In the genomic region with DNA sequence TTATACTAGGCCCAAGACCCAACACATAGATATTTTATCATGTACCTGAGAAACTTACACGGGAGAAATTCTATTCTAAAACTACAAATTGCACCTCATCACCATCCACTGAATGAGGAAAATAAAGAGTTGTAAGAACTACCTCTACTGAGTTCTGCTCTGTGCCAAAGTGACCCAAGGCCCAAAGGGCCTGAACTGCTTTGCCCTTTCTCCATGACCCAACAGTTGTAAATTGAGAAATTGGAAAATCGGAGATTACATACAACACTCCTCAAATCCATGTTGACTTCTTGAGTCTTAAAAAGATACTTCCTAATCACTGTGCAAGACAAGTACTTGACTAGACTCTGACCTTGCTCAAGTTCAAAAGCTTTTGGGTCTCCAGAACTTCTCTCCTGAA, we compare ENCODE assay signal across 23 cellular contexts.
"Had no signal": no experiment of that assay in that cellular context is flagged by ENCODE, and none has a peak within 500 bp of the region (broad histone marks: within the 10 kb centered on the region; RNA-seq: fewer than 3 reads in every experiment).

No MANE protein-coding gene starts in this region.

- DNase-seq: activated CD4-positive, alpha-beta T cell treated with anti-CD3 and anti-CD28 coated beads for 36 hours; activated CD4-positive, alpha-beta T cell treated with anti-CD3 and anti-CD28 coated beads, Interleukin-2, amount 50 U/mL, for 4 hours; activated CD4-positive, CD25-positive, alpha-beta regulatory T cell; activated CD8-positive, alpha-beta memory T cell treated with anti-CD3 and anti-CD28 coated beads for 24 hours; activated gamma-delta T cell treated with Interleukin-2 at 50 U/mL for 16 hours; adrenal gland; aorta; cortex of kidney; effector memory CD8-positive, alpha-beta T cell; foreskin keratinocyte; left colon; mammary epithelial cell; naive thymus-derived CD4-positive, alpha-beta T cell; right cardiac atrium; stimulated activated CD4-positive, alpha-beta T cell treated with anti-CD3 and anti-CD28 coated beads, Interleukin-15, amount 100 ng/mL, for 24 hours; stimulated activated CD4-positive, alpha-beta T cell treated with anti-CD3 and anti-CD28 coated beads, Interleukin-2, amount 100 ng/mL, for 24 hours; stimulated activated naive B cell treated with anti-CD40 and anti-IgM and Interleukin-4, amounts not matched to agents 10 μg/mL and 1 μg/mL and 100 μg/mL, for 72 hours; trophoblast cell had no signal

- H3K9me3 ChIP-seq: adrenal gland, thoracic aorta had no signal

- H3K27ac Mint-ChIP-seq: activated CD4-positive, alpha-beta T cell treated with anti-CD3 and anti-CD28 coated beads for 36 hours; activated naive CD4-positive, alpha-beta T cell treated with anti-CD3 and anti-CD28 coated beads, Interleukin-2, amount 50 U/mL, for 72 hours; mesothelial cell of epicardium; T-helper 2 cell treated with Interferon-gamma antibody and Interleukin-4, amounts not matched to agents 5 μg/mL and 100 μg/mL, for 36 hours had no signal

- H3K36me3 ChIP-seq: cardiac muscle cell, thoracic aorta had no signal

- H3K4me3 ChIP-seq: adrenal gland, cardiac muscle cell, thoracic aorta had no signal

- H3K9me3 Mint-ChIP-seq: activated naive CD4-positive, alpha-beta T cell treated with anti-CD3 and anti-CD28 coated beads, Interleukin-2, amount 50 U/mL, for 72 hours; effector memory CD8-positive, alpha-beta T cell; mesothelial cell of epicardium; stimulated activated naive B cell treated with anti-CD40 and anti-IgM and Interleukin-4, amounts not matched to agents 10 μg/mL and 1 μg/mL and 100 μg/mL, for 72 hours; T-helper 2 cell treated with Interferon-gamma antibody and Interleukin-4, amounts not matched to agents 5 μg/mL and 100 μg/mL, for 36 hours had no signal

- H3K36me3 Mint-ChIP-seq: mesothelial cell of epicardium had no signal

- ATAC-seq: activated CD4-positive, alpha-beta T cell treated with anti-CD3 and anti-CD28 coated beads for 36 hours; activated naive CD4-positive, alpha-beta T cell treated with anti-CD3 and anti-CD28 coated beads, Interleukin-2, amount 50 U/mL, for 72 hours; effector memory CD8-positive, alpha-beta T cell; foreskin keratinocyte; left colon; naive thymus-derived CD4-positive, alpha-beta T cell; right cardiac atrium; stimulated activated naive B cell treated with anti-CD40 and anti-IgM and Interleukin-4, amounts not matched to agents 10 μg/mL and 1 μg/mL and 100 μg/mL, for 72 hours had no signal

- H3K27ac ChIP-seq: adrenal gland, cardiac muscle cell, foreskin keratinocyte, thoracic aorta had no signal

- H3K27me3 ChIP-seq: adrenal gland had no signal

- H3K4me3 Mint-ChIP-seq: mesothelial cell of epicardium; T-helper 2 cell treated with Interferon-gamma antibody and Interleukin-4, amounts not matched to agents 5 μg/mL and 100 μg/mL, for 36 hours had no signal
